ENCODE assay signal across 29 cellular contexts in the genomic region with DNA sequence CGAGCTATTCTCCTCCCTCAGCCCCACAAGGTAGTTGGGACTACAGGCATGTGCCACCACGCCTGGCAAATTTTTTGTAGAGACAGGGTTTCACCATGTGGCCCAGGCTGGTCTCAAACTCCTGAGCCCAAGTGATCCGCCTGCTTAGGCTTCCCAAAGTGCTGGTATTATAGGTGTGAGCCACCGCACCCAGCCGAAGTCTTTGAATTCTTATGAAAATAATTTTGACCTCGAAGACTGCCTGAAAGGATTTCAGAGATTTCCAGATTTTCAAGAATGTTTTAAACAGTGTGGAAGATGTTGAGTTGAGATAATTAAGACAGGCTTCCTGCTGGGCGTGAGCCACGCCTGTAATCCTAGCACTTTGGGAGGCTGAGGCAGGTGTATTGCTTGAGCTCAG.
"Had no signal": no experiment of that assay in that cellular context is flagged by ENCODE, and none has a peak within 500 bp of the region (broad histone marks: within the 10 kb centered on the region; RNA-seq: fewer than 3 reads in every experiment).

No MANE protein-coding gene starts in this region.

- ATAC-seq: foreskin keratinocyte; heart right ventricle; left cardiac atrium; left lung; naive thymus-derived CD4-positive, alpha-beta T cell; sciatic nerve; stimulated activated naive B cell treated with anti-CD40 and anti-IgM and Interleukin-4, amounts not matched to agents 10 μg/mL and 1 μg/mL and 100 μg/mL, for 72 hours; upper lobe of right lung had no signal

- FAIRE-seq: endothelial cell of umbilical vein, islet of Langerhans had no signal

- H3K27ac ChIP-seq: colonic mucosa, esophagus muscularis mucosa, foreskin keratinocyte, heart right ventricle, left lung, neural progenitor cell, parathyroid adenoma, prostate gland, right atrium auricular region, thoracic aorta, tibial nerve, upper lobe of right lung, uterus had no signal

- H3K27ac Mint-ChIP-seq: nephron, neural progenitor cell had no signal

- DNase-seq: colonic mucosa; effector CD8-positive, alpha-beta T cell; foreskin keratinocyte; glutamatergic neuron; heart right ventricle; hippocampal formation; left cardiac atrium; left lung; mesenchymal stem cell; midbrain; naive thymus-derived CD4-positive, alpha-beta T cell; stimulated activated CD4-positive, alpha-beta T cell treated with anti-CD3 and anti-CD28 coated beads, Interleukin-2, amount 100 ng/mL, for 24 hours; stimulated activated CD4-positive, alpha-beta T cell treated with anti-CD3 and anti-CD28 coated beads, Interleukin-4, amount 100 ng/mL, for 24 hours; stimulated activated naive B cell treated with anti-CD40 and anti-IgM and Interleukin-4, amounts not matched to agents 10 μg/mL and 1 μg/mL and 100 μg/mL, for 72 hours; upper lobe of right lung; uterus had no signal

- H3K4me3 Mint-ChIP-seq: dendritic cell treated with granulocyte-macrophage colony-stimulating factor and Interleukin-4, amounts not matched to agents 40 ng/mL and 50 ng/mL, for 4 days; naive thymus-derived CD4-positive, alpha-beta T cell; nephron; neural progenitor cell; stimulated activated naive B cell treated with anti-CD40 and anti-IgM and Interleukin-4, amounts not matched to agents 10 μg/mL and 1 μg/mL and 100 μg/mL, for 72 hours; stimulated activated naive CD8-positive, alpha-beta T cell treated with anti-CD3 and anti-CD28 coated beads, Interleukin-15, Interleukin-2, amounts not matched to agents 100 ng/mL and 50 ng/mL, for 24 hours had no signal

- H3K9me3 Mint-ChIP-seq: dendritic cell treated with granulocyte-macrophage colony-stimulating factor and Interleukin-4, amounts not matched to agents 40 ng/mL and 50 ng/mL, for 4 days; nephron; neural progenitor cell; stimulated activated naive B cell treated with anti-CD40 and anti-IgM and Interleukin-4, amounts not matched to agents 10 μg/mL and 1 μg/mL and 100 μg/mL, for 72 hours; stimulated activated naive CD8-positive, alpha-beta T cell treated with anti-CD3 and anti-CD28 coated beads, Interleukin-15, Interleukin-2, amounts not matched to agents 100 ng/mL and 50 ng/mL, for 24 hours had no signal

- H3K27me3 Mint-ChIP-seq: dendritic cell treated with granulocyte-macrophage colony-stimulating factor and Interleukin-4, amounts not matched to agents 40 ng/mL and 50 ng/mL, for 4 days; naive thymus-derived CD4-positive, alpha-beta T cell; stimulated activated naive B cell treated with anti-CD40 and anti-IgM and Interleukin-4, amounts not matched to agents 10 μg/mL and 1 μg/mL and 100 μg/mL, for 72 hours; stimulated activated naive CD8-positive, alpha-beta T cell treated with anti-CD3 and anti-CD28 coated beads, Interleukin-15, Interleukin-2, amounts not matched to agents 100 ng/mL and 50 ng/mL, for 24 hours had no signal
